8 cellular contexts compared by ENCODE assay signal in the genomic region with DNA sequence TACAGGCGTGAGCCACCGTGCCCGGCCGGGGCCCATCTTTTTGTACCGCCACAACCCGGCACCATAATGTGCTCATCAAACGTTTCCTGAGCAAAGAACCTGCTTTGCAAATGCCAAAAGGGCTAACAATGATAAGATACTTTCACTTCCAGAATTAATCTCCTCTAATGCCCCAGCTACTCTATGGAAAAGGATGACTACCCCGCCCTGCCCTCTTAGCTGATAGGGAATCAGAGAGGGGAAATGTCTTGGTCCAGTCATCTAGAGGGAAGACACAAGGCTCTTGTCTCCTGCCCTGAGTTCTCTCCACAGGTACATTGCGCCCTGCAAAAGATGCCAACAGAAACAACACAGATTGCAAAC. TPM values are rescaled to one million over a fixed set of nuclear protein-coding genes. Genes with fewer than 3 reads are reported as not detected.
DNase-seq lines count a peak whose midpoint lies in the region; ATAC-seq and TF ChIP-seq lines count a peak whose summit lies in the region.

No MANE protein-coding gene starts in this region.

- no peaks in the 10 kb centered on the region for H3K9me2 ChIP-seq in Loucy (replicated peaks; ENCODE audit: low read depth, low read length)

- H3K79me2 ChIP-seq in Loucy (ENCODE audit: insufficient read depth, low read length), result no peaks in the 10 kb centered on the region

- H3K27me3 Mint-ChIP-seq in Caco-2 (ENCODE audit: insufficient read depth, unreplicated experiment), result no peaks in the 10 kb centered on the region

- intact Hi-C loops in Caco-2 (cut with micrococcal nuclease; ENCODE audit: unreplicated experiment), result loop anchor here (2.0 kb wide), 1 partner anchor 16 kb away; no protein-coding TSS in a partner anchor

- peak overlapping the region; percentile 64 for H3K4me3 ChIP-seq in Caco-2 (ENCODE audit: low read depth, low read length)
- peak overlapping the region; percentile 90 for H3K4me3 ChIP-seq in Loucy (ENCODE audit: low read length, poor library complexity, severe bottlenecking)
- peak overlapping the region; percentile 79 to 81 for H3K4me3 ChIP-seq in duodenal mucosa (ENCODE audit: low read depth in 1 of 2, low read length in 2 of 2)
- H3K4me3 ChIP-seq in neutrophil (ENCODE audit: low read depth in 1 of 2, low read length in 1 of 2), result peak overlapping the region; percentile 82 to 89

- no peaks in the 10 kb centered on the region for H3K4me1 ChIP-seq in Caco-2
- H3K4me1 ChIP-seq in Loucy (ENCODE audit: insufficient read depth, low read length, poor library complexity, severe bottlenecking), result no peaks in the 10 kb centered on the region
- H3K4me1 ChIP-seq in duodenal mucosa (ENCODE audit: control insufficient read depth in 1 of 2, insufficient read depth in 2 of 2, low read length in 2 of 2), result peaks cover 4 to 11% of the 10 kb centered on the region in 2 donors
- H3K4me1 ChIP-seq in neutrophil (ENCODE audit: control insufficient read depth in 1 of 2, insufficient read depth in 1 of 2, low read depth in 1 of 2, low read length in 1 of 2), result peaks cover 18 to 21% of the 10 kb centered on the region in 2 experiments

- no peaks in the 10 kb centered on the region for H3F3A ChIP-seq in Loucy (ENCODE audit: low read depth)

- H3K27ac Mint-ChIP-seq in Caco-2 (ENCODE audit: unreplicated experiment), result peak overlapping the region; percentile 82

- CTCF ChIA-PET in Caco-2 (lab: Charles Lee), result interaction anchor here (0.6 kb wide), 1 partner anchor 280 kb away, joined by 4 read pairs; no protein-coding TSS in a partner anchor

- DNase-seq in Caco-2 (no peak), epidermal melanocyte (ENCODE audit: insufficient read length, low spot score) (no peak)

- H3K9ac ChIP-seq in Loucy (ENCODE audit: low read depth, low read length, poor library complexity, severe bottlenecking) (peak overlapping the region; percentile 81), duodenal mucosa (ENCODE audit: low read depth in 1 of 2, low read length in 2 of 2) (peak overlapping the region; percentile 36 to 55)

- H3K27me3 ChIP-seq in Caco-2 (replicated peaks; ENCODE audit: control insufficient read depth, insufficient read depth, low read length) (no peaks in the 10 kb centered on the region), Loucy (ENCODE audit: insufficient read depth, low read length, poor library complexity, severe bottlenecking) (no peaks in the 10 kb centered on the region), duodenal mucosa (ENCODE audit: control insufficient read depth in 1 of 2, insufficient read depth in 2 of 2, low read length in 2 of 2) (no peaks in the 10 kb centered on the region), neutrophil (no peaks in the 10 kb centered on the region)

- no peak overlapping the region for H3K27ac ChIP-seq in duodenal mucosa (ENCODE audit: low read depth, low read length)
- peak overlapping the region; percentile 73 for H3K27ac ChIP-seq in neutrophil

- peaks cover 8% of the 10 kb centered on the region for H3K4me1 Mint-ChIP-seq in Caco-2 (ENCODE audit: low read depth, unreplicated experiment)

- no peaks in the 10 kb centered on the region for H3K36me3 ChIP-seq in Caco-2 (ENCODE audit: control insufficient read depth, insufficient read depth, low read length)
- no peaks in the 10 kb centered on the region for H3K36me3 ChIP-seq in Loucy (ENCODE audit: insufficient read depth, low read length)
- no peaks in the 10 kb centered on the region for H3K36me3 ChIP-seq in duodenal mucosa (ENCODE audit: control insufficient read depth in 1 of 2, insufficient read depth in 2 of 2, low read length in 2 of 2)
- no peaks in the 10 kb centered on the region for H3K36me3 ChIP-seq in neutrophil

- peak overlapping the region; percentile 81 for H2AFZ ChIP-seq in Loucy (ENCODE audit: low read length)

- no TSS peak for BruUV-seq in Caco-2 (replicated peaks; lab: Mats Ljungman, UMichigan)

- no peak for ATAC-seq in HG03097 (IDR thresholded peaks at IDR 0.05; ENCODE audit: low FRiP score, unreplicated experiment)
- ATAC-seq in GM18861 (IDR thresholded peaks at IDR 0.05; ENCODE audit: unreplicated experiment), result no peak
- ATAC-seq in GM21515 (IDR thresholded peaks at IDR 0.05; ENCODE audit: unreplicated experiment), result no peak

- H3K4me2 ChIP-seq in Loucy (ENCODE audit: low read depth, low read length, poor library complexity, severe bottlenecking), result peak overlapping the region; percentile 91

- POLR2A ChIA-PET in Caco-2 (lab: Charles Lee), result no interaction called here

- H4K20me1 ChIP-seq in Loucy (ENCODE audit: insufficient read depth, low read length, poor library complexity, severe bottlenecking), result no peaks in the 10 kb centered on the region

- H3K9me3 Mint-ChIP-seq in Caco-2 (ENCODE audit: unreplicated experiment), result no peaks in the 10 kb centered on the region

- no peaks in the 10 kb centered on the region for H3K36me3 Mint-ChIP-seq in Caco-2 (ENCODE audit: insufficient read depth, unreplicated experiment)

- H3K9me3 ChIP-seq in Caco-2, result no peaks in the 10 kb centered on the region
- H3K9me3 ChIP-seq in Loucy (ENCODE audit: insufficient read depth, low read depth, low read length), result no peaks in the 10 kb centered on the region
- H3K9me3 ChIP-seq in duodenal mucosa (ENCODE audit: control insufficient read depth in 1 of 2, low read length in 2 of 2), result no peaks in the 10 kb centered on the region
- H3K9me3 ChIP-seq in neutrophil, result no peaks in the 10 kb centered on the region

- TF ChIP-seq CTCF in Caco-2 (IDR thresholded peaks at IDR 0.05; ENCODE audit: insufficient read depth in 1 of 2, low read depth in 1 of 2, low read length in 1 of 2, severe bottlenecking in 1 of 2, unreplicated experiment in 1 of 2) (no peak), Loucy (conservative IDR thresholded peaks at IDR 0.05; ENCODE audit: low read length) (no peak), neutrophil (IDR thresholded peaks at IDR 0.05) (no peak)

- peak overlapping the region; percentile 91 for H3K4me3 Mint-ChIP-seq in Caco-2 (ENCODE audit: unreplicated experiment)

RNA-seq across cellular contexts. Expression of gene TTLL1, which starts 0.6 kb away (rescaled TPM):
- total RNA-seq in Caco-2 (2022), result 4.1 and 4.4 TPM in 2 replicates

RNA-seq across cellular contexts. Expression of gene BIK, which starts 22.0 kb away (rescaled TPM):
- total RNA-seq in Caco-2 (2022), result 13.3 and 17.6 TPM in 2 replicates

RNA-seq across cellular contexts. Expression of gene MCAT, which starts 54.6 kb away (rescaled TPM):
- total RNA-seq in Caco-2 (2022), result 23.5 and 23.8 TPM in 2 replicates
